Comparison of ENCODE assay signal across 8 cellular contexts in the genomic region with DNA sequence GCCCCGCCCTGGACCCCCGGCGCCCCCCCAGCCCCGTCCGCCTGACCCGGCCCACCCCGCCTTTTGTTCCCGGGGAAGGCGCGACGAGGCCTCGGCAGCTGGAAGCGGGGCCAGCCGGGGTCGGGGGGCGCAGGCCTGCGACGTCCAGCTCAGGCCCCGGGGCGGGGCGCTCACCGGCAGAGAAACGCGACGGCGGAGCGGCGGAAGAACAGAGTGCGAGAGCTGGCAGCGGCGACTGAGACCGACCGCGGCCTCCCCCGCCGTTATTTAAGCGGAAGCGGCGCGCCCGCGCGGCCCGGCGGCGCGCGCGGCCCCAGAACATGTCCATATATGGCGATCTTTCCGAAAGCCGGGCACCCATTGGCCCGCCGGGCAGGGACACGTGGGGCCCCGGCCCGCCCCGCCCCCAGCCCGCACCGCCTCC. TPM values are rescaled to one million over a fixed set of nuclear protein-coding genes. Genes with fewer than 3 reads are reported as not detected.
A peak's percentile ranks its signal among the peaks of the same experiment; 100 is the strongest.
DNase-seq lines count a peak whose midpoint lies in the region; ATAC-seq and TF ChIP-seq lines count a peak whose summit lies in the region.

A gene (minus strand): TSS at position 240 of the 424 bp plus-strand sequence. CDS start 445 bp downstream, outside the sequence.

- TF ChIP-seq CTCF in left ventricle myocardium inferior (IDR thresholded peaks at IDR 0.05; ENCODE audit: borderline replicate concordance), result no peak
- TF ChIP-seq CTCF in prostate gland (IDR thresholded peaks at IDR 0.05), result no peak
- no peak for TF ChIP-seq CTCF in upper lobe of right lung (IDR thresholded peaks at IDR 0.05)

- ATAC-seq in HG02759 (IDR thresholded peaks at IDR 0.05; ENCODE audit: unreplicated experiment) (peak; percentile 46), upper lobe of right lung (peak; percentile 80)

- H3K27me3 ChIP-seq in left ventricle myocardium inferior (ENCODE audit: low read depth) (no peaks in the 10 kb centered on the region), prostate gland (replicated peaks; ENCODE audit: insufficient read depth) (no peaks in the 10 kb centered on the region), upper lobe of right lung (no peaks in the 10 kb centered on the region)

- H3K36me3 ChIP-seq in left ventricle myocardium inferior (peaks cover 45% of the 10 kb centered on the region), prostate gland (peaks cover 10 to 20% of the 10 kb centered on the region in 2 donors), upper lobe of right lung (peaks cover 34% of the 10 kb centered on the region)

- H3K27ac ChIP-seq in left ventricle myocardium inferior (replicated peaks), result peak within 1 kb of the TSS; percentile 99
- peak within 1 kb of the TSS; percentile 100 for H3K27ac ChIP-seq in prostate gland
- peak within 1 kb of the TSS; percentile 98 for H3K27ac ChIP-seq in upper lobe of right lung

- intact Hi-C loops in left ventricle myocardium inferior (cut with micrococcal nuclease), result no loop called here
- intact Hi-C loops in prostate gland (cut with DNase I), result loop anchor here (5.0 kb wide), 1 partner anchor 115 kb away; a partner anchor contains a TSS
- intact Hi-C loops in upper lobe of right lung (cut with DNase I), result no loop called here

- H3K9me3 ChIP-seq in left ventricle myocardium inferior (replicated peaks) (peaks cover 4% of the 10 kb centered on the region), prostate gland (no peaks in the 10 kb centered on the region), upper lobe of right lung (no peaks in the 10 kb centered on the region)

- peak; percentile 93 for TF ChIP-seq POLR2A in prostate gland (IDR thresholded peaks at IDR 0.05)

- H3K4me1 ChIP-seq in left ventricle myocardium inferior, result peaks cover 84% of the 10 kb centered on the region
- H3K4me1 ChIP-seq in prostate gland (replicated peaks), result peaks cover 5% of the 10 kb centered on the region
- peaks cover 40% of the 10 kb centered on the region for H3K4me1 ChIP-seq in upper lobe of right lung

- under 1% methylated on average over 42 of the region's 60 CpGs for WGBS in prostate gland

- peak; percentile 98 for DNase-seq in GM03348 (ENCODE audit: low spot score)
- DNase-seq in NCI-H146 treated with DMSO at 0.1 percent for 48 hours (lab: John Stamatoyannopoulos, UW; ENCODE audit: unreplicated experiment), result peak; percentile 81
- peak; percentile 81 to 96 (median 84) for DNase-seq in T-helper 2 cell
- peak in 55 of 56 donors; percentile 46 to 94 (median 84) for DNase-seq in amygdala (lab: John Stamatoyannopoulos, UW)
- peak; percentile 93 for DNase-seq in left ventricle myocardium inferior
- DNase-seq in prostate gland (ENCODE audit: low spot score), result peak; percentile 93
- DNase-seq in upper lobe of right lung, result peak; percentile 96

- H3K4me3 ChIP-seq in left ventricle myocardium inferior, result peak within 1 kb of the TSS; percentile 93
- H3K4me3 ChIP-seq in prostate gland, result peak within 1 kb of the TSS; percentile 89 to 97
- H3K4me3 ChIP-seq in upper lobe of right lung, result peak within 1 kb of the TSS; percentile 94

RNA-seq across cellular contexts. Expression of the gene that starts here (rescaled TPM):
- total RNA-seq in left ventricle myocardium inferior (342 TPM), prostate gland (1,000 to 10,000 TPM; 2,438 to 3,181 TPM), upper lobe of right lung (2,193 TPM)

Comparison
In these comparisons a context has a peak if more than half of its experiments do, and no peak if none do; other contexts are left out.
1. Peak in every context shown above with its lines: DNase-seq, ATAC-seq, H3K4me3 ChIP-seq and H3K27ac ChIP-seq.